15 cellular contexts compared by ENCODE assay signal in the genomic region with DNA sequence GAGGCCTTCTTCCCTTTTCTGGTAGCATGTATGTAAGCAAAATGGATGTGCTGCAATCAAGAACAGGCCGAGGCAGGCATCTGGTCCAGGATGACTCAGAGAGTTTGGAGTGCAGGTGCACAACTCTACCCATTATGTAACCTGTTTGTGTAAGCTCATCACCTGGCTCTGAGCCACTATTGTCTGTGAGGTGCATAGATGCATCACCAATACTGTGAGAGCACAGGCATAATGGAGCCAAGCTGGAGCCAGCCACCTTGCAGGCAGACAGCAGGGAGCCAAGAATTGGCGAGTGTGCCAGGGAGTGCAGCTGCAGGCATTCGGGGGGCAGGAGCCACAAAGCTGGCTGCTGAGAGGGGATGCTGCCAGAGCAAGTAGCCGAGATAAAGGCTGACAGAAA.
DNase-seq lines count a peak whose midpoint lies in the region; ATAC-seq and TF ChIP-seq lines count a peak whose summit lies in the region.
"Had no signal": no experiment of that assay in that cellular context is flagged by ENCODE, and none has a peak within 500 bp of the region (broad histone marks: within the 10 kb centered on the region; RNA-seq: fewer than 3 reads in every experiment).

No MANE protein-coding gene starts in this region.

- CTCF ChIA-PET in RWPE1 (lab: Yijun Ruan, JAX) = interaction anchor here (0.6 to 0.7 kb wide), 3 partner anchors 17 to 388 kb away, joined by 3 read pairs; no protein-coding TSS in a partner anchor

- POLR2A ChIA-PET in RWPE1 (lab: Yijun Ruan, JAX; ENCODE audit: low non-redundant PET) = no interaction called here

- peak overlapping the region; percentile 64 for H3K27ac ChIP-seq in RWPE1
- H3K27ac ChIP-seq: heart left ventricle, parathyroid adenoma, SJCRH30 had no signal

- DNase-seq in SIG-M5 treated with dmso at 0.1 percent for 504 hours (lab: John Stamatoyannopoulos, UW; ENCODE audit: unreplicated experiment) (peak; percentile 27), SIG-M5 (lab: John Stamatoyannopoulos, UW) (no peak), NCI-H146 (lab: John Stamatoyannopoulos, UW) (peak; percentile 96), RWPE1 (ENCODE audit: low spot score) (peak; percentile 52), renal cortical epithelial cell (ENCODE audit: low read depth) (peak; percentile 24)
- DNase-seq: activated CD4-positive, alpha-beta memory T cell treated with anti-CD3 and anti-CD28 coated beads, Interleukin-2, amount 10 ng/mL, durations not matched to agents 7 days and 5 days; heart left ventricle; left cardiac atrium; NCI-H526; SJCRH30; stimulated activated CD4-positive, alpha-beta T cell treated with anti-CD3 and anti-CD28 coated beads, Interleukin-12 subunit alpha, Interleukin-12 subunit beta, amount 100 ng/mL, for 4 hours had no signal

- ATAC-seq in HG03571 (IDR thresholded peaks at IDR 0.05; ENCODE audit: unreplicated experiment) (no peak), HG03045 (IDR thresholded peaks at IDR 0.05; ENCODE audit: unreplicated experiment) (no peak), GM21515 (IDR thresholded peaks at IDR 0.05; ENCODE audit: unreplicated experiment) (no peak)
- ATAC-seq: heart left ventricle, left cardiac atrium had no signal

- TF ChIP-seq CTCF in RWPE1 (conservative IDR thresholded peaks at IDR 0.05; ENCODE audit: low read depth) = no peak
